8 cellular contexts compared by ENCODE assay signal in genomic region chr12:6607751-6608591, GRCh38. TPM values are rescaled to one million over a fixed set of nuclear protein-coding genes. Genes with fewer than 3 reads are reported as not detected.
DNase-seq lines count a peak whose midpoint lies in the region; FAIRE-seq and TF ChIP-seq lines count a peak whose summit lies in the region.

No MANE protein-coding gene starts in this region.

- no peaks in the 10 kb centered on the region for H3K9me3 Mint-ChIP-seq in activated CD4-positive, alpha-beta memory T cell treated with anti-CD3 and anti-CD28 coated beads, Interleukin-2, amount 10 ng/mL, durations not matched to agents 7 days and 5 days
- H3K9me3 Mint-ChIP-seq in type B pancreatic cell: no peaks in the 10 kb centered on the region

- CTCF ChIA-PET in activated CD4-positive, alpha-beta memory T cell treated with anti-CD3 and anti-CD28 coated beads, Interleukin-2, amount 10 ng/mL, durations not matched to agents 7 days and 5 days (lab: Charles Lee): interaction anchor here (0.6 to 1.2 kb wide), 6 partner anchors 12 to 146 kb away, joined by 3 to 7 read pairs (median 3); partner anchors contain the start of gene ZNF384

- 100% methylated on average over 1 of the region's 8 CpGs; no CpG with 5 or more reads in 1 of the 2 donors for WGBS in neuronal stem cell (ENCODE audit: extremely low coverage in 2 of 2, insufficient read length in 2 of 2, insufficient replicate concordance in 1 of 2), 2 donors

- no peaks in the 10 kb centered on the region for H3K9me3 ChIP-seq in neuronal stem cell (replicated peaks in 1 of 2; ENCODE audit: control insufficient read depth in 2 of 2, insufficient read depth in 1 of 2, low read depth in 1 of 2, low read length in 2 of 2)

- H3K14ac ChIP-seq in neuronal stem cell (ENCODE audit: low read length): no peak overlapping the region

- H3K23ac ChIP-seq in neuronal stem cell (ENCODE audit: low read depth, low read length, poor library complexity): no peak overlapping the region

- H3K36me3 ChIP-seq in neuronal stem cell (replicated peaks in 1 of 2; ENCODE audit: control insufficient read depth in 2 of 2, insufficient read depth in 2 of 2, low read length in 2 of 2): peaks cover 4 to 31% of the 10 kb centered on the region in 2 donors

- H3K4me2 ChIP-seq in neuronal stem cell (ENCODE audit: insufficient read depth, low read length, poor library complexity, severe bottlenecking): no peak overlapping the region

- TF ChIP-seq POLR2A in GM12891 (IDR thresholded peaks at IDR 0.05; ENCODE audit: low read depth, low read length): no peak

- H3K4me3 ChIP-seq in neuronal stem cell (ENCODE audit: low read length in 2 of 2): no peak overlapping the region

- no peak for TF ChIP-seq CTCF in type B pancreatic cell (conservative IDR thresholded peaks at IDR 0.05)

- no peak overlapping the region for H3K27ac Mint-ChIP-seq in activated CD4-positive, alpha-beta memory T cell treated with anti-CD3 and anti-CD28 coated beads, Interleukin-2, amount 10 ng/mL, durations not matched to agents 7 days and 5 days
- H3K27ac Mint-ChIP-seq in type B pancreatic cell: no peak overlapping the region

- H2BK12ac ChIP-seq in neuronal stem cell (ENCODE audit: low read length): no peak overlapping the region

- H3K79me1 ChIP-seq in neuronal stem cell (ENCODE audit: low read depth, low read length): peaks cover 2% of the 10 kb centered on the region

- H3K4me3 Mint-ChIP-seq in activated CD4-positive, alpha-beta memory T cell treated with anti-CD3 and anti-CD28 coated beads, Interleukin-2, amount 10 ng/mL, durations not matched to agents 7 days and 5 days: no peak overlapping the region
- H3K4me3 Mint-ChIP-seq in type B pancreatic cell: no peak overlapping the region

- peaks cover 53% of the 10 kb centered on the region for H3K4me1 Mint-ChIP-seq in activated CD4-positive, alpha-beta memory T cell treated with anti-CD3 and anti-CD28 coated beads, Interleukin-2, amount 10 ng/mL, durations not matched to agents 7 days and 5 days
- H3K4me1 Mint-ChIP-seq in type B pancreatic cell (ENCODE audit: unreplicated experiment): peaks cover 31% of the 10 kb centered on the region

- H3K4ac ChIP-seq in neuronal stem cell (ENCODE audit: low read length): no peak overlapping the region

- H3K27me3 ChIP-seq in neuronal stem cell (ENCODE audit: control insufficient read depth in 3 of 3, insufficient read depth in 3 of 3, low read depth in 1 of 3, low read length in 3 of 3): no peaks in the 10 kb centered on the region

- H3K36me3 Mint-ChIP-seq in activated CD4-positive, alpha-beta memory T cell treated with anti-CD3 and anti-CD28 coated beads, Interleukin-2, amount 10 ng/mL, durations not matched to agents 7 days and 5 days (ENCODE audit: low read depth): peaks cover 27% of the 10 kb centered on the region
- peaks cover 26% of the 10 kb centered on the region for H3K36me3 Mint-ChIP-seq in type B pancreatic cell

- H4K91ac ChIP-seq in neuronal stem cell (ENCODE audit: low read depth, low read length, poor library complexity): no peak overlapping the region

- H3K18ac ChIP-seq in neuronal stem cell (ENCODE audit: low read length): peak overlapping the region; percentile 46

- H3K27ac ChIP-seq in epithelial cell of prostate (peak overlapping the region; percentile 71), neuronal stem cell (replicated peaks; ENCODE audit: low read length) (peak overlapping the region; percentile 67)

- H2AK5ac ChIP-seq in neuronal stem cell (ENCODE audit: low read depth, low read length): peak overlapping the region; percentile 8

- H2BK120ac ChIP-seq in neuronal stem cell (ENCODE audit: low read depth, low read length): no peak overlapping the region

- H3K9ac ChIP-seq in neuronal stem cell (ENCODE audit: low read depth, low read length, poor library complexity): no peak overlapping the region

- H3K27me3 Mint-ChIP-seq in activated CD4-positive, alpha-beta memory T cell treated with anti-CD3 and anti-CD28 coated beads, Interleukin-2, amount 10 ng/mL, durations not matched to agents 7 days and 5 days: no peaks in the 10 kb centered on the region
- no peaks in the 10 kb centered on the region for H3K27me3 Mint-ChIP-seq in type B pancreatic cell

- no peak overlapping the region for H2BK15ac ChIP-seq in neuronal stem cell (ENCODE audit: low read length)

- no peak overlapping the region for H2BK5ac ChIP-seq in neuronal stem cell (ENCODE audit: low read length)

- H4K8ac ChIP-seq in neuronal stem cell (ENCODE audit: low read depth, low read length): no peak overlapping the region

- FAIRE-seq in GM12891 (lab: Jason Lieb, UNC): peak; percentile 92

- peaks cover 48 to 51% of the 10 kb centered on the region in 2 donors for H3K4me1 ChIP-seq in neuronal stem cell (ENCODE audit: control insufficient read depth in 2 of 2, insufficient read depth in 1 of 2, low read depth in 1 of 2, low read length in 2 of 2)

- DNase-seq in GM12891 (ENCODE audit: insufficient read length, low spot score): no peak
- DNase-seq in HuH-7 (ENCODE audit: low spot score): peak; percentile 73
- DNase-seq in NCI-H82 (lab: John Stamatoyannopoulos, UW): peak; percentile 95
- peak; percentile 72 for DNase-seq in activated CD4-positive, alpha-beta memory T cell treated with anti-CD3 and anti-CD28 coated beads, Interleukin-2, amount 10 ng/mL, durations not matched to agents 7 days and 5 days
- no peak for DNase-seq in epithelial cell of prostate (ENCODE audit: low read depth, low spot score)
- no peak for DNase-seq in neuronal stem cell (ENCODE audit: low spot score)
- DNase-seq in type B pancreatic cell (ENCODE audit: extremely low spot score, unreplicated experiment): no peak
- DNase-seq in hepatic stellate cell (ENCODE audit: low spot score): no peak

- POLR2A ChIA-PET in activated CD4-positive, alpha-beta memory T cell treated with anti-CD3 and anti-CD28 coated beads, Interleukin-2, amount 10 ng/mL, durations not matched to agents 7 days and 5 days (lab: Charles Lee): interaction anchor here (0.6 to 1.6 kb wide), 16 partner anchors 9 to 265 kb away, joined by 3 to 11 read pairs (median 4); partner anchors contain the start of genes CDCA3, COPS7A, GAPDH and SPSB2

- H2AFZ ChIP-seq in neuronal stem cell (ENCODE audit: low read length): peak overlapping the region; percentile 12

TF ChIP-seq in GM12891, 5 proteins besides CTCF, POLR2A, EP300 and RAD21:
- TF ChIP-seq POLR2AphosphoS5 (IDR thresholded peaks at IDR 0.05; ENCODE audit: low read depth, low read length) (no peak), POU2F2 (IDR thresholded peaks at IDR 0.05; ENCODE audit: low read depth, low read length) (peak; percentile 56; the same call in 1 of the 2 replicates)

RNA-seq across cellular contexts. Expression of gene CHD4, which starts 0.8 kb away (rescaled TPM):
- 101 TPM for polyA plus RNA-seq in GM12891 (2012; ENCODE audit: low read depth, missing spikeins)
- total RNA-seq in activated CD4-positive, alpha-beta memory T cell treated with anti-CD3 and anti-CD28 coated beads, Interleukin-2, amount 10 ng/mL, durations not matched to agents 7 days and 5 days: 100 to 1,000 TPM; 223 to 234 TPM
- polyA plus RNA-seq in neuronal stem cell (2013, experiment 1 of 2): 187 TPM
- 185 TPM for polyA plus RNA-seq in neuronal stem cell (2013, experiment 2 of 2)
- total RNA-seq in type B pancreatic cell (ENCODE audit: low replicate concordance): 270 and 289 TPM in 2 replicates

RNA-seq across cellular contexts. Expression of gene LPAR5, which starts 27.8 kb away (rescaled TPM):
- 2.9 TPM for polyA plus RNA-seq in GM12891 (2012; ENCODE audit: low read depth, missing spikeins)
- 1 to 10 TPM; 7.8 to 8.0 TPM for total RNA-seq in activated CD4-positive, alpha-beta memory T cell treated with anti-CD3 and anti-CD28 coated beads, Interleukin-2, amount 10 ng/mL, durations not matched to agents 7 days and 5 days
- 0.17 TPM for polyA plus RNA-seq in neuronal stem cell (2013, experiment 1 of 2)
- polyA plus RNA-seq in neuronal stem cell (2013, experiment 2 of 2): 0.11 TPM
- 2.7 and 19.9 TPM in 2 replicates for total RNA-seq in type B pancreatic cell (ENCODE audit: low replicate concordance)

RNA-seq across cellular contexts. Expression of gene ACRBP, which starts 39.3 kb away (rescaled TPM):
- polyA plus RNA-seq in GM12891 (2012; ENCODE audit: low read depth, missing spikeins): 0.87 TPM
- total RNA-seq in activated CD4-positive, alpha-beta memory T cell treated with anti-CD3 and anti-CD28 coated beads, Interleukin-2, amount 10 ng/mL, durations not matched to agents 7 days and 5 days: 1 to 10 TPM; 1.8 TPM
- 3.4 TPM for polyA plus RNA-seq in neuronal stem cell (2013, experiment 1 of 2)
- polyA plus RNA-seq in neuronal stem cell (2013, experiment 2 of 2): 2.5 TPM
- total RNA-seq in type B pancreatic cell (ENCODE audit: low replicate concordance): 3.9 and 7.1 TPM in 2 replicates

RNA-seq across cellular contexts. Expression of gene NOP2, which starts 39.9 kb away (rescaled TPM):
- polyA plus RNA-seq in GM12891 (2012; ENCODE audit: low read depth, missing spikeins): 56.8 TPM
- total RNA-seq in activated CD4-positive, alpha-beta memory T cell treated with anti-CD3 and anti-CD28 coated beads, Interleukin-2, amount 10 ng/mL, durations not matched to agents 7 days and 5 days: 10 to 100 TPM; 46.5 to 50.9 TPM
- polyA plus RNA-seq in neuronal stem cell (2013, experiment 1 of 2): 27.0 TPM
- 24.3 TPM for polyA plus RNA-seq in neuronal stem cell (2013, experiment 2 of 2)
- total RNA-seq in type B pancreatic cell (ENCODE audit: low replicate concordance): 60.9 and 106 TPM in 2 replicates

RNA-seq across cellular contexts. Expression of gene IFFO1, which starts 52.1 kb away (rescaled TPM):
- polyA plus RNA-seq in GM12891 (2012; ENCODE audit: low read depth, missing spikeins): 9.9 TPM
- 10 to 100 TPM; 23.1 to 23.6 TPM for total RNA-seq in activated CD4-positive, alpha-beta memory T cell treated with anti-CD3 and anti-CD28 coated beads, Interleukin-2, amount 10 ng/mL, durations not matched to agents 7 days and 5 days
- 11.5 TPM for polyA plus RNA-seq in neuronal stem cell (2013, experiment 1 of 2)
- 10.5 TPM for polyA plus RNA-seq in neuronal stem cell (2013, experiment 2 of 2)
- 9.1 and 17.5 TPM in 2 replicates for total RNA-seq in type B pancreatic cell (ENCODE audit: low replicate concordance)

Comparison
In these comparisons a context has a peak if more than half of its experiments do, and no peak if none do; other contexts are left out.
1. DNase-seq: peak in HuH-7 (single experiment), NCI-H82 (single experiment) and activated CD4-positive, alpha-beta memory T cell treated with anti-CD3 and anti-CD28 coated beads, Interleukin-2, amount 10 ng/mL, durations not matched to agents 7 days and 5 days (single experiment); none in GM12891 (single experiment), epithelial cell of prostate (single experiment), neuronal stem cell (single experiment), type B pancreatic cell (single experiment) and hepatic stellate cell (single experiment).